Comparison of ENCODE assay signal across 16 cellular contexts in the genomic region with DNA sequence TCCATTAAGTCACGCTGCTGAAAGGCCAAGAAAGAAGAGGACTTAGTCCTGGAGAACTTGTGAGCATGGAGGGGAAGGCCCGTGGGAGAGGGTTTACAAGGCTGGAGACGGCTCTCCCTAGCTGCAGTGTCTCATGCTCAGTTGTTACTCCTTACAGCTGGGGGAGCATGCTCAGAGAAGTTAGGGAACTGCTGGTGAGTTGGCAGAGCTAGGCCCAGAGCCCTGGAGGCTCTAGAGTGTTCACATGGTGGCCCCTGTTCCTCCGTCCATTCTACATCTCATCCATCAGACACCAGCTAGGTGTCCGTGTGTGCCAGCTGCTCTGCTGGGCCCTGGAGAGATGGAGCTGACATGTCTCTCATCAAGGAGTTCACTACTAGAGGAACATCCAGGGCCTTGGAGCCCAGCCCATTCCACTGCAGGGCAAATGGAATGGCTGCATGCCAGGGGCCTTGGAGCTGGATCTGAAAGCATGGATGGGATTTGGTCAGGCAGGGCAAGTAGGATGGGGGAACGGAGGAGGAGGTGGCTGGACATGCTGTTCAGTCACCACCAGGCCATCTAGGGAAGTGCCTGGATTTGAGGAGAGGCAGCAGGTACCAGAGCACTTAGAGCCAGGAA. TPM values are rescaled to one million over a fixed set of nuclear protein-coding genes. Genes with fewer than 3 reads are reported as not detected.
DNase-seq lines count a peak whose midpoint lies in the region; ATAC-seq, FAIRE-seq and TF ChIP-seq lines count a peak whose summit lies in the region.
"Had no signal": no experiment of that assay in that cellular context is flagged by ENCODE, and none has a peak within 500 bp of the region (broad histone marks: within the 10 kb centered on the region; RNA-seq: fewer than 3 reads in every experiment).

No MANE protein-coding gene starts in this region.

- DNase-seq in heart left ventricle (peak in 2 of 5 donors; percentile 42 to 70), cardiac septum (ENCODE audit: low spot score) (no peak), RPMI7951 (ENCODE audit: low read depth) (peak; percentile 20), islet precursor cell (peak; percentile 55), upper lobe of right lung (peak; percentile 51), GM19239 (ENCODE audit: insufficient read length, low spot score) (no peak), SIG-M5 treated with dmso at 0.1 percent for 504 hours (lab: John Stamatoyannopoulos, UW; ENCODE audit: unreplicated experiment) (no peak), sciatic nerve (ENCODE audit: low spot score) (no peak)
- DNase-seq: NCI-H1092; NCI-H2081 treated with DMSO at 0.1 percent for 48 hours; NCI-H69; SK-N-SH; stimulated activated CD4-positive, alpha-beta T cell treated with anti-CD3 and anti-CD28 coated beads, Interleukin-2, amount 100 ng/mL, for 24 hours had no signal

- H3K9me3 ChIP-seq in heart left ventricle (no peaks in the 10 kb centered on the region), upper lobe of right lung (no peaks in the 10 kb centered on the region)
- H3K9me3 ChIP-seq: right lobe of liver, SK-N-SH had no signal

- H3K4me1 ChIP-seq in heart left ventricle: peaks cover 0 to 28% (median 13%) of the 10 kb centered on the region in 12 donors
- H3K4me1 ChIP-seq in upper lobe of right lung: peaks cover 4% of the 10 kb centered on the region
- H3K4me1 ChIP-seq: right lobe of liver had no signal

- TF ChIP-seq CTCF in heart left ventricle (IDR thresholded peaks at IDR 0.05) (no peak), upper lobe of right lung (IDR thresholded peaks at IDR 0.05) (no peak)

- intact Hi-C loops in heart left ventricle (cut with DNase I) (no loop called here), cardiac septum (cut with DNase I) (no loop called here), upper lobe of right lung (cut with DNase I) (no loop called here), sciatic nerve (cut with DNase I) (no loop called here)

- H3K36me3 ChIP-seq in heart left ventricle (peaks cover 0 to 42% (median 38%) of the 10 kb centered on the region in 9 donors), upper lobe of right lung (peaks cover 21% of the 10 kb centered on the region)

- H3K27ac ChIP-seq in heart left ventricle: peak overlapping the region in 1 of 12 donors; percentile 47
- no peak overlapping the region for H3K27ac ChIP-seq in upper lobe of right lung
- H3K27ac ChIP-seq: right lobe of liver had no signal

- WGBS in heart left ventricle, 4 donors: 61 to 73% (median 73%) methylated on average over 6 of the region's 6 CpGs

- H3K27me3 ChIP-seq in heart left ventricle: no peaks in the 10 kb centered on the region
- H3K27me3 ChIP-seq in upper lobe of right lung: no peaks in the 10 kb centered on the region
- H3K27me3 ChIP-seq: right lobe of liver had no signal

- peak in 3 of 4 donors; percentile 4 to 22 (median 7) for ATAC-seq in heart left ventricle
- ATAC-seq in upper lobe of right lung: no peak
- no peak for ATAC-seq in sciatic nerve

- H3K4me3 ChIP-seq in heart left ventricle (no peak overlapping the region), upper lobe of right lung (no peak overlapping the region)
- H3K4me3 ChIP-seq: right lobe of liver had no signal

- FAIRE-seq in GM19239 (lab: Jason Lieb, UNC): no peak
- FAIRE-seq: keratinocyte, TTC549 had no signal

- no peak for TF ChIP-seq POLR2A in heart left ventricle (IDR thresholded peaks at IDR 0.05)

RNA-seq across cellular contexts. Expression of a gene that starts 6.3 kb away (rescaled TPM):
- total RNA-seq in heart left ventricle: 10 to 100 TPM; 11.3 to 19.2 (median 13.9) TPM
- 1 to 10 TPM; 9.5 to 9.9 TPM for polyA plus RNA-seq in heart left ventricle
- 10.8 TPM for total RNA-seq in cardiac septum
- 12.4 and 15.2 TPM in 2 replicates for total RNA-seq in RPMI7951 (2014; rRNA removed; shearing (Covaris generic))
- total RNA-seq in upper lobe of right lung: 20.3 TPM
- total RNA-seq in sciatic nerve: 20.0 TPM

RNA-seq across cellular contexts. Expression of a gene that starts 20.8 kb away (rescaled TPM):
- total RNA-seq in heart left ventricle (10 to 100 TPM; 52.9 to 91.6 (median 65.3) TPM), cardiac septum (61.4 TPM), upper lobe of right lung (47.1 TPM), sciatic nerve (41.2 TPM)
- 100 to 1,000 TPM; 190 to 243 TPM for polyA plus RNA-seq in heart left ventricle
- total RNA-seq in RPMI7951 (2014; rRNA removed; shearing (Covaris generic)): 75.2 and 120 TPM in 2 replicates

RNA-seq across cellular contexts. Expression of a gene that starts 20.8 kb away (rescaled TPM):
- total RNA-seq in heart left ventricle (1 to 10 TPM in 1 of 9 donors, under 1 TPM in 2, not detected in 6; 0.70 to 3.4 (median 0.75) TPM), cardiac septum (0.35 TPM), upper lobe of right lung (1.3 TPM), sciatic nerve (1.5 TPM)
- polyA plus RNA-seq in heart left ventricle: under 1 TPM; 0.22 to 0.72 TPM
- 10.6 and 14.3 TPM in 2 replicates for total RNA-seq in RPMI7951 (2014; rRNA removed; shearing (Covaris generic))

RNA-seq across cellular contexts. Expression of a gene that starts 45.1 kb away (rescaled TPM):
- 10 to 100 TPM; 19.6 to 50.9 (median 28.6) TPM for total RNA-seq in heart left ventricle
- polyA plus RNA-seq in heart left ventricle: 100 to 1,000 TPM in 1 of 2 donors, 10 to 100 TPM in 1; 13.7 to 150 TPM
- 32.9 TPM for total RNA-seq in cardiac septum
- total RNA-seq in RPMI7951 (2014; rRNA removed; shearing (Covaris generic)): 141 and 143 TPM in 2 replicates
- 68.0 TPM for total RNA-seq in upper lobe of right lung
- total RNA-seq in sciatic nerve: 33.6 TPM

Comparison
In these comparisons a context has a peak if more than half of its experiments do, and no peak if none do; other contexts are left out.
1. ATAC-seq: peak in heart left ventricle (3 of 4); none in upper lobe of right lung (single experiment) and sciatic nerve (single experiment).
2. DNase-seq: peak in RPMI7951 (single experiment), islet precursor cell (single experiment) and upper lobe of right lung (single experiment); none in cardiac septum (single experiment), GM19239 (single experiment), SIG-M5 treated with dmso at 0.1 percent for 504 hours (single experiment) and sciatic nerve (single experiment).